In genomic region chr3:53116956-53117355, GRCh38 we compare ENCODE assay signal across 2 cellular contexts.
TF ChIP-seq lines count a peak whose summit lies in the region.

No MANE protein-coding gene starts in this region.

TF ChIP-seq in HepG2, 621 proteins besides CTCF, POLR2A, EP300 and RAD21:
- TF ChIP-seq, protein P1, sequence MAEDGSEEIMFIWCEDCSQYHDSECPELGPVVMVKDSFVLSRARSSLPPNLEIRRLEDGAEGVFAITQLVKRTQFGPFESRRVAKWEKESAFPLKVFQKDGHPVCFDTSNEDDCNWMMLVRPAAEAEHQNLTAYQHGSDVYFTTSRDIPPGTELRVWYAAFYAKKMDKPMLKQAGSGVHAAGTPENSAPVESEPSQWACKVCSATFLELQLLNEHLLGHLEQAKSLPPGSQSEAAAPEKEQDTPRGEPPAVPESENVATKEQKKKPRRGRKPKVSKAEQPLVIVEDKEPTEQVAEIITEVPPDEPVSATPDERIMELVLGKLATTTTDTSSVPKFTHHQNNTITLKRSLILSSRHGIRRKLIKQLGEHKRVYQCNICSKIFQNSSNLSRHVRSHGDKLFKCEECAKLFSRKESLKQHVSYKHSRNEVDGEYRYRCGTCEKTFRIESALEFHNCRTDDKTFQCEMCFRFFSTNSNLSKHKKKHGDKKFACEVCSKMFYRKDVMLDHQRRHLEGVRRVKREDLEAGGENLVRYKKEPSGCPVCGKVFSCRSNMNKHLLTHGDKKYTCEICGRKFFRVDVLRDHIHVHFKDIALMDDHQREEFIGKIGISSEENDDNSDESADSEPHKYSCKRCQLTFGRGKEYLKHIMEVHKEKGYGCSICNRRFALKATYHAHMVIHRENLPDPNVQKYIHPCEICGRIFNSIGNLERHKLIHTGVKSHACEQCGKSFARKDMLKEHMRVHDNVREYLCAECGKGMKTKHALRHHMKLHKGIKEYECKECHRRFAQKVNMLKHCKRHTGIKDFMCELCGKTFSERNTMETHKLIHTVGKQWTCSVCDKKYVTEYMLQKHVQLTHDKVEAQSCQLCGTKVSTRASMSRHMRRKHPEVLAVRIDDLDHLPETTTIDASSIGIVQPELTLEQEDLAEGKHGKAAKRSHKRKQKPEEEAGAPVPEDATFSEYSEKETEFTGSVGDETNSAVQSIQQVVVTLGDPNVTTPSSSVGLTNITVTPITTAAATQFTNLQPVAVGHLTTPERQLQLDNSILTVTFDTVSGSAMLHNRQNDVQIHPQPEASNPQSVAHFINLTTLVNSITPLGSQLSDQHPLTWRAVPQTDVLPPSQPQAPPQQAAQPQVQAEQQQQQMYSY (CRISPR knock-in tag; IDR thresholded peaks at IDR 0.05), result no peak
- TF ChIP-seq ZNF629 (CRISPR knock-in tag; conservative IDR thresholded peaks at IDR 0.05), result peak; percentile 58

TF ChIP-seq in K562, 482 proteins besides CTCF, POLR2A, EP300 and RAD21:
- no peak for TF ChIP-seq ELF1 (tag; IDR thresholded peaks at IDR 0.05)
- no peak for TF ChIP-seq SIX5 (IDR thresholded peaks at IDR 0.05; ENCODE audit: borderline replicate concordance in 1 of 2, insufficient read depth in 1 of 2, low read depth in 1 of 2, low read length in 2 of 2)
- no peak for TF ChIP-seq DACH1 (IDR thresholded peaks at IDR 0.05; ENCODE audit: partially characterized antibody)
- TF ChIP-seq RBM25 (IDR thresholded peaks at IDR 0.05; ENCODE audit: low read depth, low read length, severe bottlenecking), result peak; percentile 55
- TF ChIP-seq BCOR (IDR thresholded peaks at IDR 0.05), result 0 out of 2 replicates have a peak, but pooled peaks have one; percentile 17
- TF ChIP-seq ZFPM2 (CRISPR knock-in tag; IDR thresholded peaks at IDR 0.05), result no peak
- TF ChIP-seq CC2D1A (IDR thresholded peaks at IDR 0.05), result no peak
